In genomic region chr7:27107901-27108381, GRCh38 we compare ENCODE assay signal across 2 cellular contexts.
TF ChIP-seq lines count a peak whose summit lies in the region.

No MANE protein-coding gene starts in this region.

TF ChIP-seq in WTC11, 78 proteins besides CTCF, POLR2A, EP300 and RAD21:
- no peak for TF ChIP-seq HMGXB4 (CRISPR knock-in tag; IDR thresholded peaks at IDR 0.05)

TF ChIP-seq in endothelial cell of umbilical vein, 7 proteins besides CTCF, POLR2A, EP300 and RAD21:
- no peak for TF ChIP-seq POLR2AphosphoS5 (IDR thresholded peaks at IDR 0.05; ENCODE audit: insufficient read depth, low read depth, low read length)
- TF ChIP-seq MYC (IDR thresholded peaks at IDR 0.05; ENCODE audit: low read depth, low read length), result no peak
- no peak for TF ChIP-seq GATA2 (IDR thresholded peaks at IDR 0.05; ENCODE audit: insufficient read depth, insufficient read length, low read depth, low read length)
- no peak for TF ChIP-seq EZH2 (IDR thresholded peaks at IDR 0.05; ENCODE audit: borderline replicate concordance, low read depth, low read length, severe bottlenecking)
- TF ChIP-seq MAX (IDR thresholded peaks at IDR 0.05; ENCODE audit: insufficient read depth, insufficient read length), result no peak
- no peak for TF ChIP-seq JUN (IDR thresholded peaks at IDR 0.05; ENCODE audit: borderline replicate concordance, insufficient read depth, insufficient read length, low read depth)
- TF ChIP-seq FOS (IDR thresholded peaks at IDR 0.05; ENCODE audit: borderline replicate concordance, insufficient read depth, low read length), result no peak
